Comparison of ENCODE assay signal across 1 cellular context in the genomic region with DNA sequence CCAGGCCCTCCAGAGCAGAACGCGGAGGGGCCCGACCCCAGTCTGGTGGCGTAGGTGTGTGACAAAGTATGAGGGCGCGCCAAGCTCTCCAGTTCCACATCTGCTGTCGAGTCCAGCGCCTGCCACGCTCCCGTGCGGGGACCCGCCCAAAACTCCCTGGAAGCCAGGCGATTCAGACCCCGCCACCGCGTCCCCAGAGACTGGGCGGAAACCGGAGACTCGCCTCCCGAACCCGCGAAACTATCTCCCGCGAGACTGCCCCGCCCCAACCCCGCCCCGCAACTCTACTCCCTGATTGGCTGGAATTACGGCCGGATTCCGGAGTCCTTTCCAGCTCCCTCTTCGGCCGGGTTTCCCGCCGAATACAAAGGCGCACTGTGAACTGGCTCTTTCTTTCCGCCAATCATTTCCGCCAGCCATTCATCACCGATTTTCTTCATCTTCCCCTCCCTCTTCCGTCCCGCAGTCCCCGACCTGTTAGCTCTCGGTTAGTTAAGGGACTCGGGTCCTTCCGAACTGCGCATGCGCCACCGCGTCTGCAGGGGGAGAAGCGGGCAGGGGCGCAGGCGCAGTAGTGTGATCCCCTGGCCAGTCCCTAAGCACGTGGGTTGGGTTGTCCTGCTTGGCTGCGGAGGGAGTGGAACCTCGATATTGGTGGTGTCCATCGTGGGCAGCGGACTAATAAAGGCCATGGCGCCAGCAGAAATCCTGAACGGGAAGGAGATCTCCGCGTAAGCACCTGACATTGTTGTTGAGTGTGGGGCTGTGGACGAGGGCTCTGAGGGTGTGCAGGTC.
TF ChIP-seq lines count a peak whose summit lies in the region.

A gene (plus strand): TSS at position 616 of the 795 bp plus-strand sequence. CDS start 75 bp downstream, at position 691.

TF ChIP-seq in HepG2, 621 proteins besides CTCF, POLR2A, EP300 and RAD21 (continued from another document and continues in another):
- TF ChIP-seq, protein P1, sequence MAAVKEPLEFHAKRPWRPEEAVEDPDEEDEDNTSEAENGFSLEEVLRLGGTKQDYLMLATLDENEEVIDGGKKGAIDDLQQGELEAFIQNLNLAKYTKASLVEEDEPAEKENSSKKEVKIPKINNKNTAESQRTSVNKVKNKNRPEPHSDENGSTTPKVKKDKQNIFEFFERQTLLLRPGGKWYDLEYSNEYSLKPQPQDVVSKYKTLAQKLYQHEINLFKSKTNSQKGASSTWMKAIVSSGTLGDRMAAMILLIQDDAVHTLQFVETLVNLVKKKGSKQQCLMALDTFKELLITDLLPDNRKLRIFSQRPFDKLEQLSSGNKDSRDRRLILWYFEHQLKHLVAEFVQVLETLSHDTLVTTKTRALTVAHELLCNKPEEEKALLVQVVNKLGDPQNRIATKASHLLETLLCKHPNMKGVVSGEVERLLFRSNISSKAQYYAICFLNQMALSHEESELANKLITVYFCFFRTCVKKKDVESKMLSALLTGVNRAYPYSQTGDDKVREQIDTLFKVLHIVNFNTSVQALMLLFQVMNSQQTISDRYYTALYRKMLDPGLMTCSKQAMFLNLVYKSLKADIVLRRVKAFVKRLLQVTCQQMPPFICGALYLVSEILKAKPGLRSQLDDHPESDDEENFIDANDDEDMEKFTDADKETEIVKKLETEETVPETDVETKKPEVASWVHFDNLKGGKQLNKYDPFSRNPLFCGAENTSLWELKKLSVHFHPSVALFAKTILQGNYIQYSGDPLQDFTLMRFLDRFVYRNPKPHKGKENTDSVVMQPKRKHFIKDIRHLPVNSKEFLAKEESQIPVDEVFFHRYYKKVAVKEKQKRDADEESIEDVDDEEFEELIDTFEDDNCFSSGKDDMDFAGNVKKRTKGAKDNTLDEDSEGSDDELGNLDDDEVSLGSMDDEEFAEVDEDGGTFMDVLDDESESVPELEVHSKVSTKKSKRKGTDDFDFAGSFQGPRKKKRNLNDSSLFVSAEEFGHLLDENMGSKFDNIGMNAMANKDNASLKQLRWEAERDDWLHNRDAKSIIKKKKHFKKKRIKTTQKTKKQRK (IDR thresholded peaks at IDR 0.05; ENCODE audit: low read length) = no peak
- peak; percentile 61; the same call in 1 of the 2 replicates for TF ChIP-seq FOXK1 (CRISPR knock-in tag; IDR thresholded peaks at IDR 0.05; ENCODE audit: borderline replicate concordance, low read depth)
- TF ChIP-seq KLF11 (CRISPR knock-in tag; IDR thresholded peaks at IDR 0.05) = no peak; the same call in 1 of the 2 replicates
- TF ChIP-seq ZNF530 (CRISPR knock-in tag; IDR thresholded peaks at IDR 0.05; ENCODE audit: low read depth) = 0 out of 2 replicates have a peak, but pooled peaks have one; percentile 64
- TF ChIP-seq ZNF552 (CRISPR knock-in tag; IDR thresholded peaks at IDR 0.05; ENCODE audit: borderline replicate concordance) = peak; percentile 59; the same call in 1 of the 2 replicates
- peak; percentile 65; the same call in 1 of the 2 replicates for TF ChIP-seq ZNF788 (CRISPR knock-in tag; IDR thresholded peaks at IDR 0.05; ENCODE audit: borderline replicate concordance)
- TF ChIP-seq, protein P2, sequence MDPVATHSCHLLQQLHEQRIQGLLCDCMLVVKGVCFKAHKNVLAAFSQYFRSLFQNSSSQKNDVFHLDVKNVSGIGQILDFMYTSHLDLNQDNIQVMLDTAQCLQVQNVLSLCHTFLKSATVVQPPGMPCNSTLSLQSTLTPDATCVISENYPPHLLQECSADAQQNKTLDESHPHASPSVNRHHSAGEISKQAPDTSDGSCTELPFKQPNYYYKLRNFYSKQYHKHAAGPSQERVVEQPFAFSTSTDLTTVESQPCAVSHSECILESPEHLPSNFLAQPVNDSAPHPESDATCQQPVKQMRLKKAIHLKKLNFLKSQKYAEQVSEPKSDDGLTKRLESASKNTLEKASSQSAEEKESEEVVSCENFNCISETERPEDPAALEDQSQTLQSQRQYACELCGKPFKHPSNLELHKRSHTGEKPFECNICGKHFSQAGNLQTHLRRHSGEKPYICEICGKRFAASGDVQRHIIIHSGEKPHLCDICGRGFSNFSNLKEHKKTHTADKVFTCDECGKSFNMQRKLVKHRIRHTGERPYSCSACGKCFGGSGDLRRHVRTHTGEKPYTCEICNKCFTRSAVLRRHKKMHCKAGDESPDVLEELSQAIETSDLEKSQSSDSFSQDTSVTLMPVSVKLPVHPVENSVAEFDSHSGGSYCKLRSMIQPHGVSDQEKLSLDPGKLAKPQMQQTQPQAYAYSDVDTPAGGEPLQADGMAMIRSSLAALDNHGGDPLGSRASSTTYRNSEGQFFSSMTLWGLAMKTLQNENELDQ (CRISPR knock-in tag; IDR thresholded peaks at IDR 0.05; ENCODE audit: borderline replicate concordance) = no peak
- TF ChIP-seq ZNF557 (CRISPR knock-in tag; IDR thresholded peaks at IDR 0.05) = peak; percentile 85; the same call in 1 of the 2 replicates
- TF ChIP-seq ZFAT (CRISPR knock-in tag; conservative IDR thresholded peaks at IDR 0.05) = no peak
- TF ChIP-seq PHF8 (CRISPR knock-in tag; IDR thresholded peaks at IDR 0.05) = peak; percentile 73
- TF ChIP-seq CBX1 (IDR thresholded peaks at IDR 0.05; ENCODE audit: low read depth) = peak; percentile 19
- TF ChIP-seq ZMYM4 (CRISPR knock-in tag; IDR thresholded peaks at IDR 0.05) = peak; percentile 83
- peak; percentile 15; the same call in 1 of the 2 replicates for TF ChIP-seq JUN (CRISPR knock-in tag; IDR thresholded peaks at IDR 0.05)
- 0 out of 2 replicates have a peak, but pooled peaks have one; percentile 20 for TF ChIP-seq ZNF20 (CRISPR knock-in tag; IDR thresholded peaks at IDR 0.05)
- TF ChIP-seq, protein P3, sequence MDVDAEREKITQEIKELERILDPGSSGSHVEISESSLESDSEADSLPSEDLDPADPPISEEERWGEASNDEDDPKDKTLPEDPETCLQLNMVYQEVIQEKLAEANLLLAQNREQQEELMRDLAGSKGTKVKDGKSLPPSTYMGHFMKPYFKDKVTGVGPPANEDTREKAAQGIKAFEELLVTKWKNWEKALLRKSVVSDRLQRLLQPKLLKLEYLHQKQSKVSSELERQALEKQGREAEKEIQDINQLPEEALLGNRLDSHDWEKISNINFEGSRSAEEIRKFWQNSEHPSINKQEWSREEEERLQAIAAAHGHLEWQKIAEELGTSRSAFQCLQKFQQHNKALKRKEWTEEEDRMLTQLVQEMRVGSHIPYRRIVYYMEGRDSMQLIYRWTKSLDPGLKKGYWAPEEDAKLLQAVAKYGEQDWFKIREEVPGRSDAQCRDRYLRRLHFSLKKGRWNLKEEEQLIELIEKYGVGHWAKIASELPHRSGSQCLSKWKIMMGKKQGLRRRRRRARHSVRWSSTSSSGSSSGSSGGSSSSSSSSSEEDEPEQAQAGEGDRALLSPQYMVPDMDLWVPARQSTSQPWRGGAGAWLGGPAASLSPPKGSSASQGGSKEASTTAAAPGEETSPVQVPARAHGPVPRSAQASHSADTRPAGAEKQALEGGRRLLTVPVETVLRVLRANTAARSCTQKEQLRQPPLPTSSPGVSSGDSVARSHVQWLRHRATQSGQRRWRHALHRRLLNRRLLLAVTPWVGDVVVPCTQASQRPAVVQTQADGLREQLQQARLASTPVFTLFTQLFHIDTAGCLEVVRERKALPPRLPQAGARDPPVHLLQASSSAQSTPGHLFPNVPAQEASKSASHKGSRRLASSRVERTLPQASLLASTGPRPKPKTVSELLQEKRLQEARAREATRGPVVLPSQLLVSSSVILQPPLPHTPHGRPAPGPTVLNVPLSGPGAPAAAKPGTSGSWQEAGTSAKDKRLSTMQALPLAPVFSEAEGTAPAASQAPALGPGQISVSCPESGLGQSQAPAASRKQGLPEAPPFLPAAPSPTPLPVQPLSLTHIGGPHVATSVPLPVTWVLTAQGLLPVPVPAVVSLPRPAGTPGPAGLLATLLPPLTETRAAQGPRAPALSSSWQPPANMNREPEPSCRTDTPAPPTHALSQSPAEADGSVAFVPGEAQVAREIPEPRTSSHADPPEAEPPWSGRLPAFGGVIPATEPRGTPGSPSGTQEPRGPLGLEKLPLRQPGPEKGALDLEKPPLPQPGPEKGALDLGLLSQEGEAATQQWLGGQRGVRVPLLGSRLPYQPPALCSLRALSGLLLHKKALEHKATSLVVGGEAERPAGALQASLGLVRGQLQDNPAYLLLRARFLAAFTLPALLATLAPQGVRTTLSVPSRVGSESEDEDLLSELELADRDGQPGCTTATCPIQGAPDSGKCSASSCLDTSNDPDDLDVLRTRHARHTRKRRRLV (CRISPR knock-in tag; IDR thresholded peaks at IDR 0.05) = peak; percentile 64; the same call in 1 of the 2 replicates
- TF ChIP-seq, protein P4, sequence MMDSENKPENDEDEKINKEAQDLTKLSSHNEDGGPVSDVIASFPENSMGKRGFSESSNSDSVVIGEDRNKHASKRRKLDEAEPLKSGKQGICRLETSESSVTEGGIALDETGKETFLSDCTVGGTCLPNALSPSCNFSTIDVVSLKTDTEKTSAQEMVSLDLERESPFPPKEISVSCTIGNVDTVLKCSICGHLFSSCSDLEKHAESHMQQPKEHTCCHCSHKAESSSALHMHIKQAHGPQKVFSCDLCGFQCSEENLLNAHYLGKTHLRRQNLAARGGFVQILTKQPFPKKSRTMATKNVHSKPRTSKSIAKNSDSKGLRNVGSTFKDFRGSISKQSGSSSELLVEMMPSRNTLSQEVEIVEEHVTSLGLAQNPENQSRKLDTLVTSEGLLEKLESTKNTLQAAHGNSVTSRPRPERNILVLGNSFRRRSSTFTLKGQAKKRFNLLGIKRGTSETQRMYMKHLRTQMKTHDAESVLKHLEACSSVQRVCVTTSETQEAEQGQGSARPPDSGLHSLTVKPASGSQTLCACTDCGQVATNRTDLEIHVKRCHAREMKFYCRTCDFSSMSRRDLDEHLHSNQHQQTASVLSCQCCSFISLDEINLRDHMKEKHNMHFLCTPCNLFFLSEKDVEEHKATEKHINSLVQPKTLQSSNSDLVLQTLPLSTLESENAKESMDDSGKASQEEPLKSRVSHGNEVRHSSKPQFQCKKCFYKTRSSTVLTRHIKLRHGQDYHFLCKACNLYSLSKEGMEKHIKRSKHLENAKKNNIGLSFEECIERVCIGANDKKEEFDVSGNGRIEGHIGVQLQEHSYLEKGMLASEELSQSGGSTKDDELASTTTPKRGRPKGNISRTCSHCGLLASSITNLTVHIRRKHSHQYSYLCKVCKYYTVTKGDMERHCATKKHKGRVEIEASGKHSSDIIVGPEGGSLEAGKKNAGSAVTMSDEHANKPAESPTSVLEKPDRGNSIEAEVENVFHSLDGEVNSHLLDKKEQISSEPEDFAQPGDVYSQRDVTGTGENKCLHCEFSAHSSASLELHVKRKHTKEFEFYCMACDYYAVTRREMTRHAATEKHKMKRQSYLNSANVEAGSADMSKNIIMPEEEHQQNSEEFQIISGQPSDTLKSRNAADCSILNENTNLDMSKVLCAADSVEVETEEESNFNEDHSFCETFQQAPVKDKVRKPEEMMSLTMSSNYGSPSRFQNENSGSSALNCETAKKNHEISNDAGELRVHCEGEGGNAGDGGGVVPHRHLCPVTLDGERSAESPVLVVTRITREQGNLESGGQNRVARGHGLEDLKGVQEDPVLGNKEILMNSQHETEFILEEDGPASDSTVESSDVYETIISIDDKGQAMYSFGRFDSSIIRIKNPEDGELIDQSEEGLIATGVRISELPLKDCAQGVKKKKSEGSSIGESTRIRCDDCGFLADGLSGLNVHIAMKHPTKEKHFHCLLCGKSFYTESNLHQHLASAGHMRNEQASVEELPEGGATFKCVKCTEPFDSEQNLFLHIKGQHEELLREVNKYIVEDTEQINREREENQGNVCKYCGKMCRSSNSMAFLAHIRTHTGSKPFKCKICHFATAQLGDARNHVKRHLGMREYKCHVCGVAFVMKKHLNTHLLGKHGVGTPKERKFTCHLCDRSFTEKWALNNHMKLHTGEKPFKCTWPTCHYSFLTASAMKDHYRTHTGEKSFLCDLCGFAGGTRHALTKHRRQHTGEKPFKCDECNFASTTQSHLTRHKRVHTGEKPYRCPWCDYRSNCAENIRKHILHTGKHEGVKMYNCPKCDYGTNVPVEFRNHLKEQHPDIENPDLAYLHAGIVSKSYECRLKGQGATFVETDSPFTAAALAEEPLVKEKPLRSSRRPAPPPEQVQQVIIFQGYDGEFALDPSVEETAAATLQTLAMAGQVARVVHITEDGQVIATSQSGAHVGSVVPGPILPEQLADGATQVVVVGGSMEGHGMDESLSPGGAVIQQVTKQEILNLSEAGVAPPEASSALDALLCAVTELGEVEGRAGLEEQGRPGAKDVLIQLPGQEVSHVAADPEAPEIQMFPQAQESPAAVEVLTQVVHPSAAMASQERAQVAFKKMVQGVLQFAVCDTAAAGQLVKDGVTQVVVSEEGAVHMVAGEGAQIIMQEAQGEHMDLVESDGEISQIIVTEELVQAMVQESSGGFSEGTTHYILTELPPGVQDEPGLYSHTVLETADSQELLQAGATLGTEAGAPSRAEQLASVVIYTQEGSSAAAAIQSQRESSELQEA (CRISPR knock-in tag; IDR thresholded peaks at IDR 0.05; ENCODE audit: not compliant biosample characterization) = peak; percentile 81
- peak; percentile 25; the same call in 1 of the 2 replicates for TF ChIP-seq ISL2 (CRISPR knock-in tag; IDR thresholded peaks at IDR 0.05)
- TF ChIP-seq, protein P5, sequence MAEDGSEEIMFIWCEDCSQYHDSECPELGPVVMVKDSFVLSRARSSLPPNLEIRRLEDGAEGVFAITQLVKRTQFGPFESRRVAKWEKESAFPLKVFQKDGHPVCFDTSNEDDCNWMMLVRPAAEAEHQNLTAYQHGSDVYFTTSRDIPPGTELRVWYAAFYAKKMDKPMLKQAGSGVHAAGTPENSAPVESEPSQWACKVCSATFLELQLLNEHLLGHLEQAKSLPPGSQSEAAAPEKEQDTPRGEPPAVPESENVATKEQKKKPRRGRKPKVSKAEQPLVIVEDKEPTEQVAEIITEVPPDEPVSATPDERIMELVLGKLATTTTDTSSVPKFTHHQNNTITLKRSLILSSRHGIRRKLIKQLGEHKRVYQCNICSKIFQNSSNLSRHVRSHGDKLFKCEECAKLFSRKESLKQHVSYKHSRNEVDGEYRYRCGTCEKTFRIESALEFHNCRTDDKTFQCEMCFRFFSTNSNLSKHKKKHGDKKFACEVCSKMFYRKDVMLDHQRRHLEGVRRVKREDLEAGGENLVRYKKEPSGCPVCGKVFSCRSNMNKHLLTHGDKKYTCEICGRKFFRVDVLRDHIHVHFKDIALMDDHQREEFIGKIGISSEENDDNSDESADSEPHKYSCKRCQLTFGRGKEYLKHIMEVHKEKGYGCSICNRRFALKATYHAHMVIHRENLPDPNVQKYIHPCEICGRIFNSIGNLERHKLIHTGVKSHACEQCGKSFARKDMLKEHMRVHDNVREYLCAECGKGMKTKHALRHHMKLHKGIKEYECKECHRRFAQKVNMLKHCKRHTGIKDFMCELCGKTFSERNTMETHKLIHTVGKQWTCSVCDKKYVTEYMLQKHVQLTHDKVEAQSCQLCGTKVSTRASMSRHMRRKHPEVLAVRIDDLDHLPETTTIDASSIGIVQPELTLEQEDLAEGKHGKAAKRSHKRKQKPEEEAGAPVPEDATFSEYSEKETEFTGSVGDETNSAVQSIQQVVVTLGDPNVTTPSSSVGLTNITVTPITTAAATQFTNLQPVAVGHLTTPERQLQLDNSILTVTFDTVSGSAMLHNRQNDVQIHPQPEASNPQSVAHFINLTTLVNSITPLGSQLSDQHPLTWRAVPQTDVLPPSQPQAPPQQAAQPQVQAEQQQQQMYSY (CRISPR knock-in tag; IDR thresholded peaks at IDR 0.05) = peak; percentile 43
- no peak for TF ChIP-seq MTA3 (CRISPR knock-in tag; IDR thresholded peaks at IDR 0.05)
- TF ChIP-seq ZNF326 (CRISPR knock-in tag; IDR thresholded peaks at IDR 0.05; ENCODE audit: borderline replicate concordance) = no peak
- TF ChIP-seq, protein P6, sequence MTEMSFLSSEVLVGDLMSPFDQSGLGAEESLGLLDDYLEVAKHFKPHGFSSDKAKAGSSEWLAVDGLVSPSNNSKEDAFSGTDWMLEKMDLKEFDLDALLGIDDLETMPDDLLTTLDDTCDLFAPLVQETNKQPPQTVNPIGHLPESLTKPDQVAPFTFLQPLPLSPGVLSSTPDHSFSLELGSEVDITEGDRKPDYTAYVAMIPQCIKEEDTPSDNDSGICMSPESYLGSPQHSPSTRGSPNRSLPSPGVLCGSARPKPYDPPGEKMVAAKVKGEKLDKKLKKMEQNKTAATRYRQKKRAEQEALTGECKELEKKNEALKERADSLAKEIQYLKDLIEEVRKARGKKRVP (CRISPR knock-in tag; IDR thresholded peaks at IDR 0.05) = peak in 1 of 2 experiments; percentile 78; a peak in 2 of 4 replicates
- peak; percentile 95; the same call in 1 of the 2 replicates for TF ChIP-seq KLF15 (CRISPR knock-in tag; IDR thresholded peaks at IDR 0.05; ENCODE audit: borderline replicate concordance)
- 0 out of 2 replicates have a peak, but pooled peaks have one; percentile 9 for TF ChIP-seq ESRRA (CRISPR knock-in tag; IDR thresholded peaks at IDR 0.05; ENCODE audit: low read depth)
